Comparison of ENCODE assay signal across 33 cellular contexts in the genomic region with DNA sequence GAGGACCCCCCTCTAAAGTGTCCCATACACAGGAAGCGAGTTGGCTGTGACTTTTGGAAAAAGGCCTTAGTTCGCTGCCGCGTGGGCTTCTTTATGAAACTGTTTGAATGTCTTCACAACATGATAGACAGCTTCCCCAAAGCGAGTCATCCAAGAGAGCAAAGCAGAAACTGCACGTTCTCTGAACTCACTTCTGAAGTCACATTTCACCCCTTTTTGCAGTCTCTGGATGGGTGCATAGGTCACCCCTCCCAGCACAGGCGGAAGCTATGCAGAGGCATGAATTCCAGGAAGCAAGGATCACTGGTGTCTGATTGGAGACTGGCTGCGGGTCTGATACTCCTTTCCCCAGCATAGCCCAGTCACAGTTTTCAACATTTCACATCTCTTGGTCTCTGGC. TPM values are rescaled to one million over a fixed set of nuclear protein-coding genes. Genes with fewer than 3 reads are reported as not detected.
DNase-seq lines count a peak whose midpoint lies in the region; ATAC-seq and TF ChIP-seq lines count a peak whose summit lies in the region.
"Had no signal": no experiment of that assay in that cellular context is flagged by ENCODE, and none has a peak within 500 bp of the region (broad histone marks: within the 10 kb centered on the region; RNA-seq: fewer than 3 reads in every experiment).

No MANE protein-coding gene starts in this region.

- H3K9me3 Mint-ChIP-seq in activated CD8-positive, alpha-beta T cell treated with anti-CD3 and anti-CD28 coated beads for 36 hours, result no peaks in the 10 kb centered on the region
- H3K9me3 Mint-ChIP-seq in activated CD8-positive, alpha-beta T cell treated with anti-CD3 and anti-CD28 coated beads, Interleukin-2, amount 10 ng/mL, durations not matched to agents 7 days and 5 days (ENCODE audit: insufficient read depth), result no peaks in the 10 kb centered on the region
- H3K9me3 Mint-ChIP-seq in activated T-helper 17 cell treated with anti-CD3 and anti-CD28 coated beads, Interleukin-2, amount 50 U/mL, for 72 hours, result no peaks in the 10 kb centered on the region
- no peaks in the 10 kb centered on the region for H3K9me3 Mint-ChIP-seq in effector memory CD8-positive, alpha-beta T cell
- H3K9me3 Mint-ChIP-seq: activated CD4-positive, alpha-beta T cell treated with anti-CD3 and anti-CD28 coated beads, Interleukin-2, amount 10 ng/mL, durations not matched to agents 7 days and 5 days; CD8-positive, alpha-beta memory T cell; GM23338; IgD-negative memory B cell; immature natural killer cell; natural killer cell treated with Interleukin-12 subunit alpha and Interleukin-12 subunit beta and Interleukin-15 and Interleukin-18, amount 100 ng/mL, for 72 hours; T-helper 2 cell treated with Interferon-gamma antibody and Interleukin-4, amounts not matched to agents 5 μg/mL and 100 μg/mL, for 36 hours; type B pancreatic cell had no signal

- no peak overlapping the region for H3K4me3 Mint-ChIP-seq in activated CD8-positive, alpha-beta T cell treated with anti-CD3 and anti-CD28 coated beads for 36 hours
- H3K4me3 Mint-ChIP-seq in activated CD8-positive, alpha-beta T cell treated with anti-CD3 and anti-CD28 coated beads, Interleukin-2, amount 10 ng/mL, durations not matched to agents 7 days and 5 days, result no peak overlapping the region
- peak overlapping the region; percentile 62 for H3K4me3 Mint-ChIP-seq in activated T-helper 17 cell treated with anti-CD3 and anti-CD28 coated beads, Interleukin-2, amount 50 U/mL, for 72 hours
- no peak overlapping the region for H3K4me3 Mint-ChIP-seq in effector memory CD8-positive, alpha-beta T cell
- H3K4me3 Mint-ChIP-seq: activated CD4-positive, alpha-beta T cell treated with anti-CD3 and anti-CD28 coated beads, Interleukin-2, amount 10 ng/mL, durations not matched to agents 7 days and 5 days; CD8-positive, alpha-beta memory T cell; GM23338; IgD-negative memory B cell; immature natural killer cell; natural killer cell treated with Interleukin-12 subunit alpha and Interleukin-12 subunit beta and Interleukin-15 and Interleukin-18, amount 100 ng/mL, for 72 hours; T-helper 2 cell treated with Interferon-gamma antibody and Interleukin-4, amounts not matched to agents 5 μg/mL and 100 μg/mL, for 36 hours; type B pancreatic cell had no signal

- H3K9me3 ChIP-seq in osteoblast (ENCODE audit: low read depth, low read length) (no peaks in the 10 kb centered on the region), tibial nerve (no peaks in the 10 kb centered on the region)
- H3K9me3 ChIP-seq: breast epithelium, esophagus muscularis mucosa, gastroesophageal sphincter, mucosa of descending colon, pancreas had no signal

- H3K4me2 ChIP-seq in osteoblast (ENCODE audit: insufficient read depth, low read length), result no peak overlapping the region
- H3K4me2 ChIP-seq: GM23338, PC-9, smooth muscle cell had no signal

- no peaks in the 10 kb centered on the region for H3K4me1 ChIP-seq in osteoblast (ENCODE audit: insufficient read depth, low read length)
- no peaks in the 10 kb centered on the region for H3K4me1 ChIP-seq in tibial nerve
- H3K4me1 ChIP-seq: breast epithelium, pancreas had no signal

- no peak for TF ChIP-seq CTCF in activated CD8-positive, alpha-beta T cell treated with anti-CD3 and anti-CD28 coated beads for 36 hours (IDR thresholded peaks at IDR 0.05)
- TF ChIP-seq CTCF in osteoblast (IDR thresholded peaks at IDR 0.05; ENCODE audit: extremely low read depth, low read depth, low read length) (no peak), tibial nerve (IDR thresholded peaks at IDR 0.05) (no peak)

- H3K4me3 ChIP-seq in osteoblast (ENCODE audit: insufficient read depth, low read length) (no peak overlapping the region), tibial nerve (no peak overlapping the region)
- H3K4me3 ChIP-seq: breast epithelium, esophagus muscularis mucosa, gastroesophageal sphincter, GM23338, mucosa of descending colon, pancreas, PC-9, smooth muscle cell had no signal

- DNase-seq in activated CD8-positive, alpha-beta T cell treated with anti-CD3 and anti-CD28 coated beads for 36 hours, result no peak
- DNase-seq in activated CD8-positive, alpha-beta T cell treated with anti-CD3 and anti-CD28 coated beads, Interleukin-2, amount 10 ng/mL, durations not matched to agents 7 days and 5 days, result no peak
- peak; percentile 77 for DNase-seq in iris pigment epithelial cell (ENCODE audit: low read depth)
- DNase-seq in osteoblast (ENCODE audit: insufficient read length, low spot score, missing footprints), result peak; percentile 63
- DNase-seq in tibial nerve (ENCODE audit: low spot score in 2 of 2), result no peak
- no peak for DNase-seq in amygdala (lab: John Stamatoyannopoulos, UW)
- no peak for DNase-seq in effector memory CD8-positive, alpha-beta T cell
- DNase-seq: activated CD4-positive, alpha-beta T cell treated with anti-CD3 and anti-CD28 coated beads, Interleukin-2, amount 10 ng/mL, durations not matched to agents 7 days and 5 days; amniotic stem cell; CD8-positive, alpha-beta memory T cell; effector memory CD4-positive, alpha-beta T cell; hypothalamus; immature natural killer cell; mucosa of descending colon; NCI-H1105 treated with DMSO at 0.1 percent for 48 hours; NCI-H1930; NCI-H526; pancreas; PC-9; retina; Right ventricle myocardium superior; stimulated activated CD4-positive, alpha-beta T cell treated with anti-CD3 and anti-CD28 coated beads, Interleukin-1b, Interleukin-23, amount 100 ng/mL, for 48 hours; stimulated activated CD8-positive, alpha-beta memory T cell treated with anti-CD3 and anti-CD28 coated beads, Interleukin-4, amount 100 ng/mL, for 48 hours had no signal

- CTCF ChIA-PET in activated CD8-positive, alpha-beta T cell treated with anti-CD3 and anti-CD28 coated beads for 36 hours (lab: Charles Lee), result no interaction called here
- CTCF ChIA-PET in activated CD8-positive, alpha-beta T cell treated with anti-CD3 and anti-CD28 coated beads, Interleukin-2, amount 10 ng/mL, durations not matched to agents 7 days and 5 days (lab: Charles Lee), result no interaction called here

- peak; percentile 58 for ATAC-seq in activated CD8-positive, alpha-beta T cell treated with anti-CD3 and anti-CD28 coated beads for 36 hours
- no peak for ATAC-seq in activated CD8-positive, alpha-beta T cell treated with anti-CD3 and anti-CD28 coated beads, Interleukin-2, amount 10 ng/mL, durations not matched to agents 7 days and 5 days
- peak; percentile 92 for ATAC-seq in activated T-helper 17 cell treated with anti-CD3 and anti-CD28 coated beads, Interleukin-2, amount 50 U/mL, for 72 hours (replicated peaks)
- no peak for ATAC-seq in effector memory CD8-positive, alpha-beta T cell (replicated peaks)
- ATAC-seq: gastroesophageal sphincter; GM23338; mucosa of descending colon; natural killer cell treated with Interleukin-12 subunit alpha and Interleukin-12 subunit beta and Interleukin-15 and Interleukin-18, amount 100 ng/mL, for 72 hours had no signal

- intact Hi-C loops in activated CD8-positive, alpha-beta T cell treated with anti-CD3 and anti-CD28 coated beads for 36 hours (cut with micrococcal nuclease), result no loop called here

- H3K27me3 Mint-ChIP-seq in activated CD8-positive, alpha-beta T cell treated with anti-CD3 and anti-CD28 coated beads for 36 hours, result no peaks in the 10 kb centered on the region
- H3K27me3 Mint-ChIP-seq in activated CD8-positive, alpha-beta T cell treated with anti-CD3 and anti-CD28 coated beads, Interleukin-2, amount 10 ng/mL, durations not matched to agents 7 days and 5 days (ENCODE audit: low read depth), result no peaks in the 10 kb centered on the region
- no peaks in the 10 kb centered on the region for H3K27me3 Mint-ChIP-seq in activated T-helper 17 cell treated with anti-CD3 and anti-CD28 coated beads, Interleukin-2, amount 50 U/mL, for 72 hours
- H3K27me3 Mint-ChIP-seq in effector memory CD8-positive, alpha-beta T cell, result no peaks in the 10 kb centered on the region
- H3K27me3 Mint-ChIP-seq: activated CD4-positive, alpha-beta T cell treated with anti-CD3 and anti-CD28 coated beads, Interleukin-2, amount 10 ng/mL, durations not matched to agents 7 days and 5 days; CD8-positive, alpha-beta memory T cell; IgD-negative memory B cell; natural killer cell treated with Interleukin-12 subunit alpha and Interleukin-12 subunit beta and Interleukin-15 and Interleukin-18, amount 100 ng/mL, for 72 hours; type B pancreatic cell had no signal

- H3K27ac ChIP-seq in osteoblast (ENCODE audit: low read depth, low read length) (no peak overlapping the region), tibial nerve (no peak overlapping the region)
- H3K27ac ChIP-seq: breast epithelium, esophagus muscularis mucosa, gastroesophageal sphincter, pancreas, PC-9 had no signal

- peaks cover 60% of the 10 kb centered on the region for H3K36me3 Mint-ChIP-seq in activated CD8-positive, alpha-beta T cell treated with anti-CD3 and anti-CD28 coated beads for 36 hours (ENCODE audit: low read depth)
- peaks cover 58% of the 10 kb centered on the region for H3K36me3 Mint-ChIP-seq in activated CD8-positive, alpha-beta T cell treated with anti-CD3 and anti-CD28 coated beads, Interleukin-2, amount 10 ng/mL, durations not matched to agents 7 days and 5 days (ENCODE audit: low read depth)
- H3K36me3 Mint-ChIP-seq in activated T-helper 17 cell treated with anti-CD3 and anti-CD28 coated beads, Interleukin-2, amount 50 U/mL, for 72 hours (ENCODE audit: low read depth), result no peaks in the 10 kb centered on the region
- H3K36me3 Mint-ChIP-seq in effector memory CD8-positive, alpha-beta T cell (ENCODE audit: insufficient read depth), result peaks cover 89% of the 10 kb centered on the region

- peaks cover 23% of the 10 kb centered on the region for H3K4me1 Mint-ChIP-seq in activated CD8-positive, alpha-beta T cell treated with anti-CD3 and anti-CD28 coated beads for 36 hours (ENCODE audit: low read depth)
- H3K4me1 Mint-ChIP-seq in activated CD8-positive, alpha-beta T cell treated with anti-CD3 and anti-CD28 coated beads, Interleukin-2, amount 10 ng/mL, durations not matched to agents 7 days and 5 days (ENCODE audit: low read depth), result peaks cover 19% of the 10 kb centered on the region
- H3K4me1 Mint-ChIP-seq in activated T-helper 17 cell treated with anti-CD3 and anti-CD28 coated beads, Interleukin-2, amount 50 U/mL, for 72 hours, result peaks cover 26% of the 10 kb centered on the region
- peaks cover 6 to 14% of the 10 kb centered on the region in 2 donors for H3K4me1 Mint-ChIP-seq in effector memory CD8-positive, alpha-beta T cell (ENCODE audit: low read depth in 2 of 2)
- H3K4me1 Mint-ChIP-seq: GM23338 had no signal

- peak overlapping the region; percentile 43 for H3K27ac Mint-ChIP-seq in activated CD8-positive, alpha-beta T cell treated with anti-CD3 and anti-CD28 coated beads for 36 hours
- no peak overlapping the region for H3K27ac Mint-ChIP-seq in activated CD8-positive, alpha-beta T cell treated with anti-CD3 and anti-CD28 coated beads, Interleukin-2, amount 10 ng/mL, durations not matched to agents 7 days and 5 days
- peak overlapping the region; percentile 84 for H3K27ac Mint-ChIP-seq in activated T-helper 17 cell treated with anti-CD3 and anti-CD28 coated beads, Interleukin-2, amount 50 U/mL, for 72 hours
- peak overlapping the region in 1 of 2 donors; percentile 38 for H3K27ac Mint-ChIP-seq in effector memory CD8-positive, alpha-beta T cell
- H3K27ac Mint-ChIP-seq: activated CD4-positive, alpha-beta T cell treated with anti-CD3 and anti-CD28 coated beads, Interleukin-2, amount 10 ng/mL, durations not matched to agents 7 days and 5 days; GM23338; IgD-negative memory B cell; immature natural killer cell; natural killer cell treated with Interleukin-12 subunit alpha and Interleukin-12 subunit beta and Interleukin-15 and Interleukin-18, amount 100 ng/mL, for 72 hours; T-helper 2 cell treated with Interferon-gamma antibody and Interleukin-4, amounts not matched to agents 5 μg/mL and 100 μg/mL, for 36 hours; type B pancreatic cell had no signal

- peaks cover 62% of the 10 kb centered on the region for H3K36me3 ChIP-seq in osteoblast (ENCODE audit: insufficient read depth, low read length)
- H3K36me3 ChIP-seq in tibial nerve, result peaks cover 4 to 98% (median 16%) of the 10 kb centered on the region in 3 donors

- H4K20me1 ChIP-seq in osteoblast (ENCODE audit: insufficient read depth, low read length), result peaks cover 21% of the 10 kb centered on the region

- 81 to 92% methylated on average over 8 of the region's 8 CpGs for WGBS in tibial nerve, 2 donors

- H3K79me2 ChIP-seq in osteoblast (ENCODE audit: insufficient read depth, low read length), result peaks cover 19% of the 10 kb centered on the region

- POLR2A ChIA-PET in activated CD8-positive, alpha-beta T cell treated with anti-CD3 and anti-CD28 coated beads for 36 hours (lab: Charles Lee), result interaction anchor here (1.0 to 3.0 kb wide), 3 partner anchors 10 to 51 kb away, joined by 3 to 9 read pairs (median 3); no protein-coding TSS in a partner anchor
- POLR2A ChIA-PET in activated CD8-positive, alpha-beta T cell treated with anti-CD3 and anti-CD28 coated beads, Interleukin-2, amount 10 ng/mL, durations not matched to agents 7 days and 5 days (lab: Charles Lee), result no interaction called here

- no peak overlapping the region for H2AFZ ChIP-seq in osteoblast (ENCODE audit: low read length)
- H2AFZ ChIP-seq: GM23338, PC-9 had no signal

- TF ChIP-seq EP300 in tibial nerve (IDR thresholded peaks at IDR 0.05), result no peak

- H3K27me3 ChIP-seq in osteoblast (ENCODE audit: insufficient read depth, low read length) (no peaks in the 10 kb centered on the region), tibial nerve (no peaks in the 10 kb centered on the region)
- H3K27me3 ChIP-seq: breast epithelium, esophagus muscularis mucosa, gastroesophageal sphincter, pancreas had no signal

- no peak for TF ChIP-seq POLR2A in tibial nerve (IDR thresholded peaks at IDR 0.05)

RNA-seq across cellular contexts. Expression of gene GPI, which starts 10.6 kb away (rescaled TPM):
- total RNA-seq in activated CD8-positive, alpha-beta T cell treated with anti-CD3 and anti-CD28 coated beads for 36 hours, result 100 to 1,000 TPM; 847 to 870 TPM
- total RNA-seq in activated CD8-positive, alpha-beta T cell treated with anti-CD3 and anti-CD28 coated beads, Interleukin-2, amount 10 ng/mL, durations not matched to agents 7 days and 5 days, result 100 to 1,000 TPM; 661 to 697 TPM
- 1,000 to 10,000 TPM in 1 of 2 donors, 100 to 1,000 TPM in 1; 862 to 1,104 TPM for total RNA-seq in activated T-helper 17 cell treated with anti-CD3 and anti-CD28 coated beads, Interleukin-2, amount 50 U/mL, for 72 hours
- total RNA-seq in osteoblast, result 122 and 133 TPM in 2 replicates
- total RNA-seq in tibial nerve, result 100 to 1,000 TPM; 156 to 233 (median 177) TPM

RNA-seq across cellular contexts. Expression of gene PDCD2L, which starts 28.6 kb away (rescaled TPM):
- total RNA-seq in activated CD8-positive, alpha-beta T cell treated with anti-CD3 and anti-CD28 coated beads for 36 hours, result 10 to 100 TPM; 39.9 to 42.1 TPM
- 10 to 100 TPM; 12.9 to 13.3 TPM for total RNA-seq in activated CD8-positive, alpha-beta T cell treated with anti-CD3 and anti-CD28 coated beads, Interleukin-2, amount 10 ng/mL, durations not matched to agents 7 days and 5 days
- total RNA-seq in activated T-helper 17 cell treated with anti-CD3 and anti-CD28 coated beads, Interleukin-2, amount 50 U/mL, for 72 hours, result 10 to 100 TPM; 11.9 to 30.4 TPM
- total RNA-seq in osteoblast (9.4 and 10.5 TPM in 2 replicates), tibial nerve (10 to 100 TPM in 3 of 4 donors, 1 to 10 TPM in 1; 9.8 to 16.2 (median 12.2) TPM)

RNA-seq across cellular contexts. Expression of gene UBA2, which starts 52.6 kb away (rescaled TPM):
- total RNA-seq in activated CD8-positive, alpha-beta T cell treated with anti-CD3 and anti-CD28 coated beads for 36 hours, result 100 to 1,000 TPM; 134 to 149 TPM
- 100 to 1,000 TPM; 129 to 135 TPM for total RNA-seq in activated CD8-positive, alpha-beta T cell treated with anti-CD3 and anti-CD28 coated beads, Interleukin-2, amount 10 ng/mL, durations not matched to agents 7 days and 5 days
- 100 to 1,000 TPM; 125 to 159 TPM for total RNA-seq in activated T-helper 17 cell treated with anti-CD3 and anti-CD28 coated beads, Interleukin-2, amount 50 U/mL, for 72 hours
- total RNA-seq in osteoblast (112 and 121 TPM in 2 replicates), tibial nerve (100 to 1,000 TPM in 1 of 4 donors, 10 to 100 TPM in 3; 85.1 to 124 (median 89.6) TPM)

Comparison
In these comparisons a context has a peak if more than half of its experiments do, and no peak if none do; other contexts are left out.
1. ATAC-seq: peak in activated CD8-positive, alpha-beta T cell treated with anti-CD3 and anti-CD28 coated beads for 36 hours (single experiment) and activated T-helper 17 cell treated with anti-CD3 and anti-CD28 coated beads, Interleukin-2, amount 50 U/mL, for 72 hours (single experiment); none in activated CD8-positive, alpha-beta T cell treated with anti-CD3 and anti-CD28 coated beads, Interleukin-2, amount 10 ng/mL, durations not matched to agents 7 days and 5 days (single experiment) and effector memory CD8-positive, alpha-beta T cell (single experiment).
2. DNase-seq: peak in iris pigment epithelial cell (single experiment) and osteoblast (single experiment); none in activated CD8-positive, alpha-beta T cell treated with anti-CD3 and anti-CD28 coated beads for 36 hours (single experiment), activated CD8-positive, alpha-beta T cell treated with anti-CD3 and anti-CD28 coated beads, Interleukin-2, amount 10 ng/mL, durations not matched to agents 7 days and 5 days (single experiment), tibial nerve (0 of 2), amygdala (0 of 56) and effector memory CD8-positive, alpha-beta T cell (0 of 3).